11 cellular contexts compared by ENCODE assay signal in genomic region chr6:43963877-43964658, GRCh38.
"Had no signal": no experiment of that assay in that cellular context is flagged by ENCODE, and none has a peak within 500 bp of the region (broad histone marks: within the 10 kb centered on the region; RNA-seq: fewer than 3 reads in every experiment).

No MANE protein-coding gene starts in this region.

- H3K27me3 ChIP-seq: uterus had no signal

- H3K9ac ChIP-seq: parathyroid adenoma had no signal

- H3K27ac ChIP-seq: parathyroid adenoma, uterus had no signal

- H3K4me3 ChIP-seq: uterus had no signal

- ATAC-seq: activated T-cell treated with anti-CD3 and anti-CD28 coated beads, Interleukin-2, amount 50 U/mL, for 72 hours had no signal

- H2AFZ ChIP-seq: parathyroid adenoma had no signal

- H3K9me3 ChIP-seq: uterus had no signal

- H3K4me1 Mint-ChIP-seq: activated CD4-positive, alpha-beta T cell treated with anti-CD3 and anti-CD28 coated beads, Interleukin-2, amount 10 ng/mL, durations not matched to agents 7 days and 5 days had no signal

- H3K27ac Mint-ChIP-seq: activated CD4-positive, alpha-beta T cell treated with anti-CD3 and anti-CD28 coated beads, Interleukin-2, amount 10 ng/mL, durations not matched to agents 7 days and 5 days; activated T-cell treated with anti-CD3 and anti-CD28 coated beads, Interleukin-2, amount 50 U/mL, for 72 hours; nephron progenitor cell; WTC11 had no signal

- H3K4me3 Mint-ChIP-seq: activated CD4-positive, alpha-beta T cell treated with anti-CD3 and anti-CD28 coated beads, Interleukin-2, amount 10 ng/mL, durations not matched to agents 7 days and 5 days; activated T-cell treated with anti-CD3 and anti-CD28 coated beads, Interleukin-2, amount 50 U/mL, for 72 hours; nephron progenitor cell; WTC11 had no signal

- H3K36me3 Mint-ChIP-seq: WTC11 had no signal

- DNase-seq: activated CD4-positive, alpha-beta T cell treated with anti-CD3 and anti-CD28 coated beads, Interleukin-2, amount 10 ng/mL, durations not matched to agents 7 days and 5 days; activated T-cell treated with anti-CD3 and anti-CD28 coated beads, Interleukin-2, amount 50 U/mL, for 72 hours; foreskin melanocyte; nephron progenitor cell; retina; stimulated activated CD4-positive, alpha-beta T cell treated with anti-CD3 and anti-CD28 coated beads, Interleukin-15, amount 100 ng/mL, for 24 hours; stimulated activated CD4-positive, alpha-beta T cell treated with anti-CD3 and anti-CD28 coated beads, Interleukin-4, amount 100 ng/mL, for 4 hours; uterus had no signal

- FAIRE-seq: bronchial epithelial cell had no signal

- H3K9me3 Mint-ChIP-seq: activated CD4-positive, alpha-beta T cell treated with anti-CD3 and anti-CD28 coated beads, Interleukin-2, amount 10 ng/mL, durations not matched to agents 7 days and 5 days; activated T-cell treated with anti-CD3 and anti-CD28 coated beads, Interleukin-2, amount 50 U/mL, for 72 hours; nephron progenitor cell; WTC11 had no signal

- H3K79me2 ChIP-seq: parathyroid adenoma had no signal

- H3K4me1 ChIP-seq: parathyroid adenoma, uterus had no signal

- H3K36me3 ChIP-seq: uterus had no signal
